In the genomic region with DNA sequence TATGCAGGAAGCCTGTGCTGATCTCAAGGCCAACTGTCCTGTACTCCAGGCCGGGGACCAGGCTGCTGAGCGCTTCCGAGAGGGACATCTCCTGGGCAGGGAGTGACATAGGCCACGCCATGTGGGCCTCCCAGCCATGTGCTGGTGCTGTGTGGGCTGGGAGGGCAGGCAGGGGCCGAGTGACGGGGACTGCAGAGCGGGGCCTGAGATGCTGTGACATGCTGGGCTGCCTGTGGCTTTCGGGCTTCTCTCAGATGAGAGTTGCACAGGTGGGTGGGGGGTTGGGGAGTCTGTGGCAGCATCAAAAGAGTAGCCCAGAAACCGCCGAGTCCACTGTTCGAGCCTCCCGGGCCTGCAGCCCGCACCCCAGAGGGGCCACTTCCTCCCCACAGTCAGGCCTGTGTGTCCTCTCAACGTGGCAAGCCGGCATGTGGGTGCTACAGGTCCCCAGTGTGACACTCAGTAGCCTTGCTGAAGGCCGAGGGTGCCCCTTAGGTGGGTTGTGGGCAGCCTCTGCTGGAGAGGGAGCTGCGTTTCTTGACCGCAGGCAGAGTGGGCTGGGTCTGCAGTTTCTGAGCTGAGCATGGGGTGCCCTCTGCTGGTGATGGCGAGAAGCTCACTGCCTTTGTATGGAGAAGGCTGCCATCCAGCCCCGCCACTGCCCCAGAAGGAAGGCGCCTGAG, we compare ENCODE assay signal across 8 cellular contexts.
DNase-seq lines count a peak whose midpoint lies in the region; ATAC-seq and TF ChIP-seq lines count a peak whose summit lies in the region.

No MANE protein-coding gene starts in this region.

- H3K27ac ChIP-seq in DOHH2 (ENCODE audit: low read depth, low read length) (no peak overlapping the region), parathyroid adenoma (no peak overlapping the region), thyroid gland (peak overlapping the region in 1 of 3 donors; percentile 84)

- H3F3A ChIP-seq in DOHH2 (ENCODE audit: control insufficient read depth, insufficient read depth) = no peaks in the 10 kb centered on the region

- H3K79me2 ChIP-seq in DOHH2 (ENCODE audit: control insufficient read depth, low read length) = no peaks in the 10 kb centered on the region
- no peaks in the 10 kb centered on the region for H3K79me2 ChIP-seq in parathyroid adenoma

- H3K9me2 ChIP-seq in DOHH2 (replicated peaks; ENCODE audit: control insufficient read depth, low read length) = no peaks in the 10 kb centered on the region

- H3K4me1 ChIP-seq in DOHH2 (ENCODE audit: control insufficient read depth, low read length) = peaks cover 18% of the 10 kb centered on the region
- H3K4me1 ChIP-seq in parathyroid adenoma = no peaks in the 10 kb centered on the region
- peaks cover 20 to 58% of the 10 kb centered on the region in 2 donors for H3K4me1 ChIP-seq in thyroid gland

- H3K36me3 ChIP-seq in DOHH2 (ENCODE audit: control insufficient read depth, low read length) (peaks cover 69% of the 10 kb centered on the region), parathyroid adenoma (ENCODE audit: control insufficient read depth, insufficient read depth, low read length) (no peaks in the 10 kb centered on the region), thyroid gland (peaks cover 23 to 29% of the 10 kb centered on the region in 2 donors)

- ATAC-seq in GM18498 (IDR thresholded peaks at IDR 0.05; ENCODE audit: unreplicated experiment) = no peak

- no peaks in the 10 kb centered on the region for H3K9me3 ChIP-seq in DOHH2 (ENCODE audit: control insufficient read depth, insufficient read depth, low read length)
- H3K9me3 ChIP-seq in parathyroid adenoma (ENCODE audit: control insufficient read depth, low read length) = no peaks in the 10 kb centered on the region
- no peaks in the 10 kb centered on the region for H3K9me3 ChIP-seq in thyroid gland

- WGBS in thyroid gland, 2 donors = 58 to 74% methylated on average over 8 to 16 of the region's 21 CpGs

- no peak overlapping the region for H2AFZ ChIP-seq in parathyroid adenoma

- H3K9ac ChIP-seq in parathyroid adenoma = no peak overlapping the region

- H4K20me1 ChIP-seq in DOHH2 (ENCODE audit: control insufficient read depth, insufficient read depth, low read depth, low read length) = no peaks in the 10 kb centered on the region

- peak; percentile 91 for TF ChIP-seq CTCF in DOHH2 (IDR thresholded peaks at IDR 0.05; ENCODE audit: low read depth, low read length, poor library complexity, severe bottlenecking)
- TF ChIP-seq CTCF in parathyroid adenoma (IDR thresholded peaks at IDR 0.05) = peak; percentile 68
- TF ChIP-seq CTCF in thyroid gland (IDR thresholded peaks at IDR 0.05) = peak; percentile 72 to 96 (median 92)

- intact Hi-C loops in head of caudate nucleus (cut with DNase I) (loop anchor here (2.0 to 10.0 kb wide), 2 partner anchors 103 to 327 kb away; no protein-coding TSS in a partner anchor), thyroid gland (cut with DNase I) (loop anchor here (2.0 kb wide), 1 partner anchor 103 kb away; no protein-coding TSS in a partner anchor)

- H3K4me3 ChIP-seq in DOHH2 (ENCODE audit: low read length) (no peak overlapping the region), parathyroid adenoma (ENCODE audit: low read depth, low read length) (no peak overlapping the region), thyroid gland (replicated peaks in 1 of 3) (no peak overlapping the region)

- no peak for TF ChIP-seq POLR2A in thyroid gland (IDR thresholded peaks at IDR 0.05)

- H3K4me2 ChIP-seq in DOHH2 (ENCODE audit: low read length) = peak overlapping the region; percentile 34
- H3K4me2 ChIP-seq in parathyroid adenoma (ENCODE audit: low read length) = no peak overlapping the region

- DNase-seq in LHCN-M2 (ENCODE audit: low read depth) (peak; percentile 50), SK-N-DZ (ENCODE audit: low spot score) (peak; percentile 77), head of caudate nucleus (peak; percentile 82 to 96 (median 90)), thyroid gland (peak; percentile 84 to 85)
- peak; percentile 79 for DNase-seq in activated naive CD4-positive, alpha-beta T cell treated with anti-CD3 and anti-CD28 coated beads, Interleukin-2, amount 50 U/mL, for 16 hours

- no peaks in the 10 kb centered on the region for H3K27me3 ChIP-seq in DOHH2 (ENCODE audit: control insufficient read depth, low read length)
- no peaks in the 10 kb centered on the region for H3K27me3 ChIP-seq in parathyroid adenoma (ENCODE audit: control insufficient read depth, insufficient read depth, low read length)
- no peaks in the 10 kb centered on the region for H3K27me3 ChIP-seq in thyroid gland
